ENCODE assay signal across 22 cellular contexts in genomic region chr2:99865818-99866676, GRCh38.
A peak's percentile ranks its signal among the peaks of the same experiment; 100 is the strongest.
DNase-seq lines count a peak whose midpoint lies in the region; ATAC-seq, FAIRE-seq and TF ChIP-seq lines count a peak whose summit lies in the region.
"Had no signal": no experiment of that assay in that cellular context is flagged by ENCODE, and none has a peak within 500 bp of the region (broad histone marks: within the 10 kb centered on the region; RNA-seq: fewer than 3 reads in every experiment).

No MANE protein-coding gene starts in this region.

- H3K4me1 ChIP-seq in ascending aorta = peaks cover 4 to 5% of the 10 kb centered on the region in 2 donors

- H3K27me3 ChIP-seq in ascending aorta = no peaks in the 10 kb centered on the region
- H3K27me3 ChIP-seq: esophagus muscularis mucosa, heart left ventricle, thyroid gland had no signal

- no peak overlapping the region for H3K4me3 ChIP-seq in ascending aorta
- H3K4me3 ChIP-seq: BLaER1 treated with 17β-estradiol and CSF1 and Interleukin-3, amounts not matched to agents 10 nM and 100 nM; esophagus muscularis mucosa; heart left ventricle; lower lobe of right lung; thyroid gland had no signal

- no peak for TF ChIP-seq CTCF in ascending aorta (IDR thresholded peaks at IDR 0.05)

- intact Hi-C loops in left cardiac atrium (cut with DNase I) (no loop called here), ascending aorta (cut with DNase I) (no loop called here)

- H3K27ac ChIP-seq in ascending aorta = no peak overlapping the region
- H3K27ac ChIP-seq: BLaER1 treated with 17β-estradiol and CSF1 and Interleukin-3, amounts not matched to agents 10 nM and 100 nM; heart left ventricle; KMS-11; lower lobe of right lung; thyroid gland had no signal

- H3K9me3 ChIP-seq in ascending aorta = no peaks in the 10 kb centered on the region
- H3K9me3 ChIP-seq: esophagus muscularis mucosa, heart left ventricle, lower lobe of right lung, thyroid gland had no signal

- DNase-seq in ELF-1 (ENCODE audit: low read depth, low spot score) = peak; percentile 31
- peak; percentile 92 for DNase-seq in RCC 7860 (ENCODE audit: low spot score)
- peak; percentile 85 for DNase-seq in fibroblast of peridontal ligament (ENCODE audit: extremely low read depth)
- DNase-seq in superior temporal gyrus (ENCODE audit: extremely low spot score) = peak; percentile 20
- no peak for DNase-seq in left cardiac atrium
- no peak for DNase-seq in ascending aorta (ENCODE audit: low spot score in 2 of 2)
- DNase-seq: activated CD4-positive, alpha-beta T cell treated with anti-CD3 and anti-CD28 coated beads, Interleukin-2, amount 10 ng/mL, durations not matched to agents 7 days and 5 days; activated CD8-positive, alpha-beta memory T cell treated with anti-CD3 and anti-CD28 coated beads, Interleukin-2, amount 50 U/mL, for 4 hours; activated gamma-delta T cell treated with Interleukin-2 at 50 U/mL for 16 hours; amygdala; effector memory CD4-positive, alpha-beta T cell; heart left ventricle; immature natural killer cell; lower lobe of right lung; NCI-H1092; NCI-H526; thyroid gland had no signal

- H3K36me3 ChIP-seq in ascending aorta = no peaks in the 10 kb centered on the region
- H3K36me3 ChIP-seq: esophagus muscularis mucosa, heart left ventricle, lower lobe of right lung, thyroid gland had no signal

- ATAC-seq in GM18519 (IDR thresholded peaks at IDR 0.05; ENCODE audit: low FRiP score, unreplicated experiment) = no peak
- ATAC-seq in left cardiac atrium = no peak
- ATAC-seq: stimulated activated memory B cell treated with anti-CD40 and anti-IgM and Interleukin-4, amounts not matched to agents 10 μg/mL and 1 μg/mL and 100 μg/mL, for 72 hours had no signal

- FAIRE-seq in RCC 7860 (lab: Jason Lieb, UNC) = peak; percentile 86

Comparison
In these comparisons a context has a peak if more than half of its experiments do, and no peak if none do; other contexts are left out.
1. DNase-seq: peak in ELF-1 (single experiment), RCC 7860 (single experiment), fibroblast of peridontal ligament (single experiment) and superior temporal gyrus (single experiment); none in left cardiac atrium (single experiment) and ascending aorta (0 of 2).